In genomic region chr20:48171626-48172025, GRCh38 we compare ENCODE assay signal across 22 cellular contexts.
"Had no signal": no experiment of that assay in that cellular context is flagged by ENCODE, and none has a peak within 500 bp of the region (broad histone marks: within the 10 kb centered on the region; RNA-seq: fewer than 3 reads in every experiment).

No MANE protein-coding gene starts in this region.

- H3K27me3 Mint-ChIP-seq: activated naive CD8-positive, alpha-beta T cell had no signal

- H3K36me3 Mint-ChIP-seq: activated naive CD8-positive, alpha-beta T cell; T-cell had no signal

- DNase-seq: activated CD4-positive, alpha-beta memory T cell treated with anti-CD3 and anti-CD28 coated beads, Interleukin-2, amount 10 ng/mL, durations not matched to agents 7 days and 5 days; activated CD4-positive, alpha-beta T cell treated with anti-CD3 and anti-CD28 coated beads, Interleukin-2, amount 50 U/mL, for 1 hour; activated CD4-positive, CD25-positive, alpha-beta regulatory T cell; activated gamma-delta T cell; activated naive CD4-positive, alpha-beta T cell treated with anti-CD3 and anti-CD28 coated beads for 36 hours; activated T-cell treated with anti-CD3 and anti-CD28 coated beads for 4 hours; activated T-cell treated with anti-CD3 and anti-CD28 coated beads, Interleukin-2, amount 50 U/mL, for 48 hours; cerebellar nuclear complex; Kasumi-1; KBM-7; NCI-H146; NCI-H187 treated with DMSO at 0.1 percent for 48 hours; NCI-H2081 treated with DMSO at 0.1 percent for 48 hours; NCI-H446; NCI-H526; PC-3; SIG-M5; T-cell; T-helper 2 cell; T1000 had no signal

- H3K9me3 Mint-ChIP-seq: activated CD4-positive, alpha-beta memory T cell treated with anti-CD3 and anti-CD28 coated beads, Interleukin-2, amount 10 ng/mL, durations not matched to agents 7 days and 5 days; activated T-helper 17 cell treated with anti-CD3 and anti-CD28 coated beads, Interleukin-2, amount 50 U/mL, for 72 hours had no signal

- ATAC-seq: activated T-helper 17 cell treated with anti-CD3 and anti-CD28 coated beads, Interleukin-2, amount 50 U/mL, for 72 hours; PC-3; T-cell had no signal

- H3K27ac Mint-ChIP-seq: activated CD4-positive, alpha-beta memory T cell treated with anti-CD3 and anti-CD28 coated beads, Interleukin-2, amount 10 ng/mL, durations not matched to agents 7 days and 5 days; activated naive CD4-positive, alpha-beta T cell treated with anti-CD3 and anti-CD28 coated beads for 36 hours; activated naive CD8-positive, alpha-beta T cell; activated T-helper 17 cell treated with anti-CD3 and anti-CD28 coated beads, Interleukin-2, amount 50 U/mL, for 72 hours; T-cell had no signal

- H3K4me3 Mint-ChIP-seq: activated CD4-positive, alpha-beta memory T cell treated with anti-CD3 and anti-CD28 coated beads, Interleukin-2, amount 10 ng/mL, durations not matched to agents 7 days and 5 days; activated naive CD4-positive, alpha-beta T cell treated with anti-CD3 and anti-CD28 coated beads for 36 hours; activated naive CD8-positive, alpha-beta T cell; activated T-helper 17 cell treated with anti-CD3 and anti-CD28 coated beads, Interleukin-2, amount 50 U/mL, for 72 hours; T-cell had no signal

- H3K4me1 Mint-ChIP-seq: activated CD4-positive, alpha-beta memory T cell treated with anti-CD3 and anti-CD28 coated beads, Interleukin-2, amount 10 ng/mL, durations not matched to agents 7 days and 5 days; activated T-helper 17 cell treated with anti-CD3 and anti-CD28 coated beads, Interleukin-2, amount 50 U/mL, for 72 hours; T-cell had no signal
